ENCODE assay signal across 1 cellular context in genomic region chr10:70368774-70369482, GRCh38.
TF ChIP-seq lines count a peak whose summit lies in the region.

No MANE protein-coding gene starts in this region.

TF ChIP-seq in H1, 55 proteins besides CTCF, POLR2A, EP300 and RAD21:
- TF ChIP-seq TBP (IDR thresholded peaks at IDR 0.05; ENCODE audit: low read depth, low read length) (peak; percentile 63), EGR1 (IDR thresholded peaks at IDR 0.05; ENCODE audit: borderline replicate concordance, low read depth, low read length) (peak; percentile 68), SIRT6 (IDR thresholded peaks at IDR 0.05; ENCODE audit: low read length) (no peak), KDM5A (IDR thresholded peaks at IDR 0.05; ENCODE audit: low read length) (no peak), SUZ12 (IDR thresholded peaks at IDR 0.05; ENCODE audit: low read length) (no peak), CTBP2 (IDR thresholded peaks at IDR 0.05; ENCODE audit: borderline replicate concordance, insufficient read depth, insufficient read length, low read length) (peak; percentile 42), E2F6 (IDR thresholded peaks at IDR 0.05) (peak; percentile 83), HDAC2 (IDR thresholded peaks at IDR 0.05; ENCODE audit: borderline replicate concordance in 1 of 2, low read depth in 2 of 2, low read length in 2 of 2) (peak in 1 of 2 experiments; percentile 24; a peak in 1 of 4 replicates), RXRA (IDR thresholded peaks at IDR 0.05; ENCODE audit: insufficient read depth, low read depth, low read length) (peak; percentile 73; the same call in 1 of the 2 replicates), TCF12 (IDR thresholded peaks at IDR 0.05; ENCODE audit: low read depth, low read length) (0 out of 2 replicates have a peak, but pooled peaks have one; percentile 26)
